Comparison of ENCODE assay signal across 1 cellular context in genomic region chr16:56102159-56102798, GRCh38.
TF ChIP-seq lines count a peak whose summit lies in the region.

No MANE protein-coding gene starts in this region.

TF ChIP-seq in SK-N-SH, 30 proteins besides CTCF, POLR2A, EP300 and RAD21 (continued from another document):
- TF ChIP-seq REST (IDR thresholded peaks at IDR 0.05; ENCODE audit: low read depth, low read length) (no peak), NFIC (IDR thresholded peaks at IDR 0.05; ENCODE audit: borderline replicate concordance) (no peak), SIN3A (IDR thresholded peaks at IDR 0.05; ENCODE audit: borderline replicate concordance, low read depth, low read length) (no peak), CHD2 (IDR thresholded peaks at IDR 0.05; ENCODE audit: low read length, partially characterized antibody) (peak; percentile 77)
TF ChIP-seq in SK-N-SH: peak in this region for 6.
